In genomic region chr17:17841620-17842025, GRCh38 we compare ENCODE assay signal across 9 cellular contexts.
A peak's percentile ranks its signal among the peaks of the same experiment; 100 is the strongest.
DNase-seq lines count a peak whose midpoint lies in the region; ATAC-seq lines count a peak whose summit lies in the region.
"Had no signal": no experiment of that assay in that cellular context is flagged by ENCODE, and none has a peak within 500 bp of the region (broad histone marks: within the 10 kb centered on the region; RNA-seq: fewer than 3 reads in every experiment).

No MANE protein-coding gene starts in this region.

- H3K27ac ChIP-seq in stomach smooth muscle (ENCODE audit: low read length) = peak overlapping the region; percentile 96
- H3K27ac ChIP-seq in effector memory CD4-positive, alpha-beta T cell (ENCODE audit: insufficient read depth, low read length, poor library complexity, severe bottlenecking) = no peak overlapping the region

- H3K4me1 ChIP-seq in stomach smooth muscle (ENCODE audit: control insufficient read depth, insufficient read depth, low read length) = peaks cover 43% of the 10 kb centered on the region
- H3K4me1 ChIP-seq in effector memory CD4-positive, alpha-beta T cell (ENCODE audit: control insufficient read depth, insufficient read depth, low read length, poor library complexity, severe bottlenecking) = peaks cover 6% of the 10 kb centered on the region

- DNase-seq in DMS 273 (lab: John Stamatoyannopoulos, UW; ENCODE audit: unreplicated experiment) (peak; percentile 26), DMS 273 treated with DMSO at 0.1 percent for 48 hours (lab: John Stamatoyannopoulos, UW) (no peak), UCSD-AML1 (lab: John Stamatoyannopoulos, UW; ENCODE audit: unreplicated experiment) (peak; percentile 23), islet precursor cell (peak; percentile 87), COLO668 (lab: John Stamatoyannopoulos, UW; ENCODE audit: unreplicated experiment) (no peak)
- no peak for DNase-seq in effector memory CD4-positive, alpha-beta T cell
- DNase-seq: central memory CD4-positive, alpha-beta T cell had no signal

- ATAC-seq in HG02610 (IDR thresholded peaks at IDR 0.05; ENCODE audit: unreplicated experiment) = no peak

- H3K36me3 ChIP-seq in stomach smooth muscle (ENCODE audit: control insufficient read depth in 2 of 2, insufficient read depth in 2 of 2, low read length in 2 of 2) = peaks cover 0 to 6% of the 10 kb centered on the region in 2 donors
- no peaks in the 10 kb centered on the region for H3K36me3 ChIP-seq in effector memory CD4-positive, alpha-beta T cell (ENCODE audit: control insufficient read depth, insufficient read depth, low read length)

- H3K4me3 ChIP-seq in stomach smooth muscle (ENCODE audit: low read length in 2 of 2) = no peak overlapping the region
- no peak overlapping the region for H3K4me3 ChIP-seq in effector memory CD4-positive, alpha-beta T cell (ENCODE audit: insufficient read depth, low read depth, low read length, poor library complexity, severe bottlenecking)

- no peak overlapping the region for H3K9ac ChIP-seq in stomach smooth muscle (ENCODE audit: low read length in 2 of 2)

- no peaks in the 10 kb centered on the region for H3K9me3 ChIP-seq in stomach smooth muscle (ENCODE audit: control insufficient read depth in 2 of 2, low read length in 2 of 2)
- no peaks in the 10 kb centered on the region for H3K9me3 ChIP-seq in effector memory CD4-positive, alpha-beta T cell (ENCODE audit: control insufficient read depth, low read length)

- H3K27me3 ChIP-seq in stomach smooth muscle (ENCODE audit: control insufficient read depth in 1 of 2, insufficient read depth in 2 of 2, low read length in 2 of 2) = no peaks in the 10 kb centered on the region
- no peaks in the 10 kb centered on the region for H3K27me3 ChIP-seq in effector memory CD4-positive, alpha-beta T cell (replicated peaks; ENCODE audit: control insufficient read depth, insufficient read depth, low read length, poor library complexity, severe bottlenecking)

Comparison
In these comparisons a context has a peak if more than half of its experiments do, and no peak if none do; other contexts are left out.
1. DNase-seq: peak in DMS 273 (single experiment), UCSD-AML1 (single experiment) and islet precursor cell (single experiment); none in DMS 273 treated with DMSO at 0.1 percent for 48 hours (single experiment), effector memory CD4-positive, alpha-beta T cell (0 of 3) and COLO668 (single experiment).